Comparison of ENCODE assay signal across 23 cellular contexts in genomic region chr15:73745073-73745472, GRCh38.
"Had no signal": no experiment of that assay in that cellular context is flagged by ENCODE, and none has a peak within 500 bp of the region (broad histone marks: within the 10 kb centered on the region; RNA-seq: fewer than 3 reads in every experiment).

No MANE protein-coding gene starts in this region.

- H3K36me3 Mint-ChIP-seq: activated naive CD8-positive, alpha-beta T cell; T-cell had no signal

- H3K27ac Mint-ChIP-seq: activated CD4-positive, alpha-beta memory T cell treated with anti-CD3 and anti-CD28 coated beads, Interleukin-2, amount 10 ng/mL, durations not matched to agents 7 days and 5 days; activated CD4-positive, alpha-beta T cell treated with anti-CD3 and anti-CD28 coated beads, Interleukin-2, amount 10 ng/mL, durations not matched to agents 7 days and 5 days; activated naive CD4-positive, alpha-beta T cell treated with anti-CD3 and anti-CD28 coated beads for 36 hours; activated naive CD8-positive, alpha-beta T cell; activated T-helper 17 cell treated with anti-CD3 and anti-CD28 coated beads, Interleukin-2, amount 50 U/mL, for 72 hours; T-cell had no signal

- H3K4me3 ChIP-seq: MG63 had no signal

- H3K4me1 Mint-ChIP-seq: activated CD4-positive, alpha-beta memory T cell treated with anti-CD3 and anti-CD28 coated beads, Interleukin-2, amount 10 ng/mL, durations not matched to agents 7 days and 5 days; activated CD4-positive, alpha-beta T cell treated with anti-CD3 and anti-CD28 coated beads, Interleukin-2, amount 10 ng/mL, durations not matched to agents 7 days and 5 days; activated T-helper 17 cell treated with anti-CD3 and anti-CD28 coated beads, Interleukin-2, amount 50 U/mL, for 72 hours; T-cell had no signal

- H3K27me3 ChIP-seq: MG63 had no signal

- H3K36me3 ChIP-seq: brain microvascular endothelial cell, MG63 had no signal

- H3K9me3 Mint-ChIP-seq: activated CD4-positive, alpha-beta memory T cell treated with anti-CD3 and anti-CD28 coated beads, Interleukin-2, amount 10 ng/mL, durations not matched to agents 7 days and 5 days; activated CD4-positive, alpha-beta T cell treated with anti-CD3 and anti-CD28 coated beads, Interleukin-2, amount 10 ng/mL, durations not matched to agents 7 days and 5 days; activated naive CD4-positive, alpha-beta T cell treated with anti-CD3 and anti-CD28 coated beads for 36 hours; activated T-helper 17 cell treated with anti-CD3 and anti-CD28 coated beads, Interleukin-2, amount 50 U/mL, for 72 hours; T-cell had no signal

- H3K9me3 ChIP-seq: MG63 had no signal

- DNase-seq: activated CD4-positive, alpha-beta memory T cell treated with anti-CD3 and anti-CD28 coated beads, Interleukin-2, amount 10 ng/mL, durations not matched to agents 7 days and 5 days; activated CD4-positive, alpha-beta T cell treated with anti-CD3 and anti-CD28 coated beads, Interleukin-2, amount 10 ng/mL, durations not matched to agents 7 days and 5 days; activated CD4-positive, CD25-positive, alpha-beta regulatory T cell; activated gamma-delta T cell; activated naive CD4-positive, alpha-beta T cell treated with anti-CD3 and anti-CD28 coated beads for 36 hours; activated T-cell treated with anti-CD3 and anti-CD28 coated beads for 4 hours; activated T-cell treated with anti-CD3 and anti-CD28 coated beads, Interleukin-2, amount 50 U/mL, for 48 hours; amygdala; brain microvascular endothelial cell; MG63; MV-4-11; NCI-H1092 treated with DMSO at 0.1 percent for 48 hours; NCI-H1417 treated with DMSO at 0.1 percent for 48 hours; NCI-H2029 treated with DMSO at 0.1 percent for 48 hours; NCI-H446 treated with DMSO at 0.1 percent for 48 hours; NCI-H524 treated with DMSO at 0.1 percent for 48 hours; NCI-H748 treated with DMSO at 0.1 percent for 48 hours; SIG-M5; T-cell; T-helper 2 cell; T1000 had no signal

- H3K27ac ChIP-seq: brain microvascular endothelial cell had no signal

- H3K4me3 Mint-ChIP-seq: activated CD4-positive, alpha-beta memory T cell treated with anti-CD3 and anti-CD28 coated beads, Interleukin-2, amount 10 ng/mL, durations not matched to agents 7 days and 5 days; activated CD4-positive, alpha-beta T cell treated with anti-CD3 and anti-CD28 coated beads, Interleukin-2, amount 10 ng/mL, durations not matched to agents 7 days and 5 days; activated naive CD4-positive, alpha-beta T cell treated with anti-CD3 and anti-CD28 coated beads for 36 hours; activated naive CD8-positive, alpha-beta T cell; activated T-helper 17 cell treated with anti-CD3 and anti-CD28 coated beads, Interleukin-2, amount 50 U/mL, for 72 hours; T-cell had no signal
